Comparison of ENCODE assay signal across 8 cellular contexts in the genomic region with DNA sequence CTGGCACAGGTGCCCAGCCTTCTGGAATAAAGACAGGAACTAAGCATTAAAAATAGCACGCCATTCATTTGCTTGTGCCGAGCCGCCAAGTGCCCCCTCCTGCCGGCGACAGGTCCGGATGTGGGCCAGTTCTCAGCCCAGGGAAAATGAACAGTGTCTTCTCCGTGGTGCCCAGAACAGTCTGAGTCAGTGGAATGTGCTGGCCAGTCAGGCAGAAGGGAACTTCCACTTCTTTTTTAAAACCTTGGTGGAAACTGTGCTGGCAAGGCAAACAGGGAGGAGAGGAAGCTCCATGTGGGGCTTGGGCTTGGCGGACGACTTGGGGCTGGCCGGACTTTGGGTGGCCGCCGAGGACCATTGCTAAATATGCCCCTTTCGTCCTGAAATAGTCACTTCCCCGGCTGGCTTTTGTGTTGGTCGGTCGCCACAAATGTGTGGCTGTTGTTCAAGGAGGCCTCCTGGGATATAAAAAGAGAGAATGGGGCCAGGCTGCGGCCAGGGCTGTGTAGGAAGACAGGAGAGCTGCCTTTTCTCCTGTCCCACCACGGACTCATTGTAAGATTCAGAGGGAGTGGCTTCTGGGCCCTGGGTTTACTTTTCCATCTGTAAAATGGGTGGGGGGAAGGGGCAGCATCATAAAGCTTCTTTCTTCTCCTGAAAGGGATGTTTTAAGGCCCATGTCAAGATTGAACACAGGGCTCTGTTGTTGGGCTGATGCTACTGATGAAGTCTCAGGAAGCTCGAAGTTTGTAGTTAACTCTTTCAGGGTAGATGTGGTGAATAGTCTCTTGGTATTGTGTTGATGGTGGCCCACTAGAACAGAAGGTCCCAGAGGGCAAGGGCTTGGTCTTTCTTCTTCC.
A peak's percentile ranks its signal among the peaks of the same experiment; 100 is the strongest.
DNase-seq lines count a peak whose midpoint lies in the region; ATAC-seq lines count a peak whose summit lies in the region.

No MANE protein-coding gene starts in this region.

- peak overlapping the region; percentile 28 for H3K9ac ChIP-seq in adipocyte (ENCODE audit: low read length)

- CTCF ChIA-PET in activated CD8-positive, alpha-beta memory T cell treated with anti-CD3 and anti-CD28 coated beads, Interleukin-2, amount 10 ng/mL, durations not matched to agents 7 days and 5 days (lab: Charles Lee) = interaction anchor here (0.6 to 1.4 kb wide), 2 partner anchors 30 to 81 kb away, joined by 3 to 4 read pairs; no protein-coding TSS in a partner anchor

- H3K9me3 Mint-ChIP-seq in activated CD8-positive, alpha-beta memory T cell treated with anti-CD3 and anti-CD28 coated beads, Interleukin-2, amount 10 ng/mL, durations not matched to agents 7 days and 5 days (ENCODE audit: low read depth) = no peaks in the 10 kb centered on the region

- peaks cover 26% of the 10 kb centered on the region for H3K36me3 Mint-ChIP-seq in activated CD8-positive, alpha-beta memory T cell treated with anti-CD3 and anti-CD28 coated beads, Interleukin-2, amount 10 ng/mL, durations not matched to agents 7 days and 5 days

- peak overlapping the region; percentile 40 for H3K4me3 ChIP-seq in adipocyte (ENCODE audit: low read length)

- ATAC-seq in activated CD8-positive, alpha-beta memory T cell treated with anti-CD3 and anti-CD28 coated beads, Interleukin-2, amount 10 ng/mL, durations not matched to agents 7 days and 5 days = peak; percentile 57
- ATAC-seq in GM21381 (IDR thresholded peaks at IDR 0.05; ENCODE audit: unreplicated experiment) = no peak

- no peaks in the 10 kb centered on the region for H3K27me3 ChIP-seq in adipocyte (replicated peaks; ENCODE audit: control insufficient read depth, insufficient read depth, low read length)

- no peak overlapping the region for H3K4me3 Mint-ChIP-seq in activated CD8-positive, alpha-beta memory T cell treated with anti-CD3 and anti-CD28 coated beads, Interleukin-2, amount 10 ng/mL, durations not matched to agents 7 days and 5 days

- no peaks in the 10 kb centered on the region for H3K36me3 ChIP-seq in adipocyte (ENCODE audit: control insufficient read depth, insufficient read depth, low read length, severe bottlenecking)

- no peaks in the 10 kb centered on the region for H3K9me3 ChIP-seq in adipocyte (ENCODE audit: control insufficient read depth, low read length)

- H3K4me1 ChIP-seq in adipocyte (ENCODE audit: control insufficient read depth, insufficient read depth, low read length) = peaks cover 35% of the 10 kb centered on the region

- no peaks in the 10 kb centered on the region for H3K27me3 Mint-ChIP-seq in activated CD8-positive, alpha-beta memory T cell treated with anti-CD3 and anti-CD28 coated beads, Interleukin-2, amount 10 ng/mL, durations not matched to agents 7 days and 5 days

- H3K4me1 Mint-ChIP-seq in activated CD8-positive, alpha-beta memory T cell treated with anti-CD3 and anti-CD28 coated beads, Interleukin-2, amount 10 ng/mL, durations not matched to agents 7 days and 5 days = peaks cover 40% of the 10 kb centered on the region

- no peak overlapping the region for H3K27ac Mint-ChIP-seq in activated CD8-positive, alpha-beta memory T cell treated with anti-CD3 and anti-CD28 coated beads, Interleukin-2, amount 10 ng/mL, durations not matched to agents 7 days and 5 days

- no peak for DNase-seq in activated CD8-positive, alpha-beta memory T cell treated with anti-CD3 and anti-CD28 coated beads, Interleukin-2, amount 10 ng/mL, durations not matched to agents 7 days and 5 days
- DNase-seq in activated CD8-positive, alpha-beta memory T cell treated with anti-CD3 and anti-CD28 coated beads for 24 hours = no peak
- DNase-seq in adipocyte (ENCODE audit: low read depth) (peak; percentile 35), hippocampal formation (lab: John Stamatoyannopoulos, UW) (peak; percentile 52 to 71), smooth muscle cell of the brain vasculature (ENCODE audit: low read depth, low spot score) (peak; percentile 29), OCI-M2 (lab: John Stamatoyannopoulos, UW; ENCODE audit: unreplicated experiment) (no peak)
- DNase-seq in stimulated activated naive CD4-positive, alpha-beta T cell treated with Interleukin-2 at 50 U/mL for 16 hours (lab: John Stamatoyannopoulos, UW) = no peak

Comparison
In these comparisons a context has a peak if more than half of its experiments do, and no peak if none do; other contexts are left out.
1. DNase-seq: peak in adipocyte (single experiment), hippocampal formation (2 of 2) and smooth muscle cell of the brain vasculature (single experiment); none in activated CD8-positive, alpha-beta memory T cell treated with anti-CD3 and anti-CD28 coated beads, Interleukin-2, amount 10 ng/mL, durations not matched to agents 7 days and 5 days (single experiment), activated CD8-positive, alpha-beta memory T cell treated with anti-CD3 and anti-CD28 coated beads for 24 hours (single experiment), OCI-M2 (single experiment) and stimulated activated naive CD4-positive, alpha-beta T cell treated with Interleukin-2 at 50 U/mL for 16 hours (single experiment).